8 cellular contexts compared by ENCODE assay signal in the genomic region with DNA sequence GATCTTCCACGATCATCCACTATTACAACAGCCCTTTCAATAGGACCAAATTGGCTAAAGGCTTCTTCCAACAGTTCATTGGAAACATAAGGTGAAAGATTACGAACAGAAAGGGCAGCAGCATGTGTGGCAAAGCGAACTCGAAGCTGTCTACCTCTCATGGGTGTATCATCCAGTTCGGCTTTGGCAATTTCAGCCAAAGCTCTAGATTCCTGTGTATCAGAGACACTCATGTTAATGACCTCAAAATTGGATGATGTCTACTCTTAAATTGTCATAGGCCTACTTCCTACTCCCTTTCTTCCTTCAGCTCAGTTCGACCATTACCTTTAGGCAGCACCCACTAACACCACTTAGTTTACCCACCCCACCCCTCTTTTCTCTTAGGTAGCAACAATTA. TPM values are rescaled to one million over a fixed set of nuclear protein-coding genes. Genes with fewer than 3 reads are reported as not detected.
DNase-seq lines count a peak whose midpoint lies in the region; ATAC-seq and TF ChIP-seq lines count a peak whose summit lies in the region.

No MANE protein-coding gene starts in this region.

- H3K27ac ChIP-seq in GM23248 (peak overlapping the region; percentile 86), SU-DHL-6 (ENCODE audit: low read depth, low read length) (no peak overlapping the region; the same call in 1 of the 2 replicates), gastrocnemius medialis (peak overlapping the region; percentile 97 to 100 (median 100))

- H3K4me1 ChIP-seq in GM23248 (ENCODE audit: insufficient read depth): peaks cover 24% of the 10 kb centered on the region
- H3K4me1 ChIP-seq in gastrocnemius medialis: peaks cover 49 to 62% of the 10 kb centered on the region in 2 donors

- H3K79me2 ChIP-seq in GM23248 (ENCODE audit: insufficient read depth) (peaks cover 72% of the 10 kb centered on the region), SU-DHL-6 (ENCODE audit: insufficient read depth, low read length) (peaks cover 72% of the 10 kb centered on the region)

- TF ChIP-seq POLR2A in gastrocnemius medialis (IDR thresholded peaks at IDR 0.05): no peak

- peak overlapping the region; percentile 100 for H3K4me2 ChIP-seq in GM23248 (ENCODE audit: unreplicated experiment)
- H3K4me2 ChIP-seq in SU-DHL-6 (ENCODE audit: low read depth, low read length, poor library complexity, severe bottlenecking): peak overlapping the region; percentile 94

- no peak for ATAC-seq in gastrocnemius medialis
- no peak for ATAC-seq in HG03439 (IDR thresholded peaks at IDR 0.05; ENCODE audit: unreplicated experiment)
- ATAC-seq in GM18873 (IDR thresholded peaks at IDR 0.05; ENCODE audit: low FRiP score, unreplicated experiment): no peak

- DNase-seq in GM23248: peak; percentile 75
- DNase-seq in fibroblast of pulmonary artery (ENCODE audit: low read depth): no peak
- no peak for DNase-seq in gastrocnemius medialis
- no peak for DNase-seq in superior temporal gyrus (ENCODE audit: extremely low spot score)
- no peak for DNase-seq in nucleus accumbens (lab: John Stamatoyannopoulos, UW)

- H3K27me3 ChIP-seq in GM23248 (replicated peaks; ENCODE audit: insufficient read depth) (no peaks in the 10 kb centered on the region), SU-DHL-6 (ENCODE audit: low read length) (no peaks in the 10 kb centered on the region), gastrocnemius medialis (no peaks in the 10 kb centered on the region)

- H3K9ac ChIP-seq in GM23248: peak overlapping the region; percentile 100
- H3K9ac ChIP-seq in SU-DHL-6 (ENCODE audit: low read length): peak overlapping the region; percentile 100

- H3K9me2 ChIP-seq in GM23248 (ENCODE audit: insufficient read depth) (no peaks in the 10 kb centered on the region), SU-DHL-6 (replicated peaks; ENCODE audit: insufficient read depth, low read length) (no peaks in the 10 kb centered on the region)

- H4K20me1 ChIP-seq in GM23248 (ENCODE audit: insufficient read depth) (peaks cover 53% of the 10 kb centered on the region), SU-DHL-6 (ENCODE audit: low read depth, low read length) (peaks cover 60% of the 10 kb centered on the region)

- no peak for TF ChIP-seq CTCF in SU-DHL-6 (IDR thresholded peaks at IDR 0.05; ENCODE audit: insufficient read depth, low read length, poor library complexity, severe bottlenecking)
- no peak for TF ChIP-seq CTCF in fibroblast of pulmonary artery (IDR thresholded peaks at IDR 0.05; ENCODE audit: low read length, missing control alignments)
- TF ChIP-seq CTCF in gastrocnemius medialis (IDR thresholded peaks at IDR 0.05 in 4 of 5, conservative IDR thresholded peaks at IDR 0.05 in 1 of 5): no peak

- intact Hi-C loops in gastrocnemius medialis (cut with DNase I; ENCODE audit: low total_unique reads): loop anchor here (5.0 to 10.0 kb wide), 3 partner anchors 77 to 444 kb away; a partner anchor contains a TSS

- H3F3A ChIP-seq in GM23248 (ENCODE audit: insufficient read depth) (peaks cover 60% of the 10 kb centered on the region), SU-DHL-6 (ENCODE audit: insufficient read depth) (peaks cover 51% of the 10 kb centered on the region)

- 8 to 13% methylated on average over 6 of the region's 6 CpGs for WGBS in GM23248 (ENCODE audit: low coverage in 1 of 2, low lambda C conversion rate in 2 of 2, missing lambda C conversion rate in 2 of 2), 2 experiments

- H3K4me3 ChIP-seq in GM23248 (peak overlapping the region; percentile 91), SU-DHL-6 (ENCODE audit: insufficient read depth, low read length, poor library complexity, severe bottlenecking) (peak overlapping the region; percentile 91), fibroblast of pulmonary artery (replicated peaks; ENCODE audit: low read depth, low read length) (peak overlapping the region; percentile 98), gastrocnemius medialis (peak overlapping the region; percentile 62 to 99 (median 93))

- H3K36me3 ChIP-seq in GM23248 (ENCODE audit: low read depth): peaks cover 60% of the 10 kb centered on the region
- peaks cover 61% of the 10 kb centered on the region for H3K36me3 ChIP-seq in SU-DHL-6 (ENCODE audit: low read length)
- H3K36me3 ChIP-seq in gastrocnemius medialis: peaks cover 6 to 57% of the 10 kb centered on the region in 2 donors

- in situ Hi-C loops in GM23248 (cut with MboI): no loop called here
- in situ Hi-C loops in gastrocnemius medialis (cut with MboI; ENCODE audit: low sequenced_read_pairs in 4 of 4): loop anchor here in 2 of 4 donors (10.0 to 25.0 kb wide), 2 partner anchors 328 to 364 kb away; a partner anchor contains a TSS

- H3K9me3 ChIP-seq in GM23248 (ENCODE audit: low read depth) (no peaks in the 10 kb centered on the region), SU-DHL-6 (ENCODE audit: insufficient read depth, low read length) (no peaks in the 10 kb centered on the region), gastrocnemius medialis (no peaks in the 10 kb centered on the region)

- H2AFZ ChIP-seq in GM23248: no peak overlapping the region
- no peak overlapping the region for H2AFZ ChIP-seq in SU-DHL-6 (ENCODE audit: low read depth, low read length, severe bottlenecking)

RNA-seq across cellular contexts. Expression of a gene that starts 2.2 kb away (rescaled TPM):
- total RNA-seq in GM23248 (2014; rRNA removed; shearing (Covaris generic)): 104 and 129 TPM in 2 replicates
- polyA plus RNA-seq in GM23248 (2016; fragmentation: Nextera tagmentation; extraction: Ambion mirVana): 52.3 and 60.5 TPM in 2 replicates
- 100 to 1,000 TPM in 1 of 4 donors, 10 to 100 TPM in 3; 70.1 to 128 (median 82.4) TPM for total RNA-seq in gastrocnemius medialis
